Comparison of ENCODE assay signal across 8 cellular contexts in the genomic region with DNA sequence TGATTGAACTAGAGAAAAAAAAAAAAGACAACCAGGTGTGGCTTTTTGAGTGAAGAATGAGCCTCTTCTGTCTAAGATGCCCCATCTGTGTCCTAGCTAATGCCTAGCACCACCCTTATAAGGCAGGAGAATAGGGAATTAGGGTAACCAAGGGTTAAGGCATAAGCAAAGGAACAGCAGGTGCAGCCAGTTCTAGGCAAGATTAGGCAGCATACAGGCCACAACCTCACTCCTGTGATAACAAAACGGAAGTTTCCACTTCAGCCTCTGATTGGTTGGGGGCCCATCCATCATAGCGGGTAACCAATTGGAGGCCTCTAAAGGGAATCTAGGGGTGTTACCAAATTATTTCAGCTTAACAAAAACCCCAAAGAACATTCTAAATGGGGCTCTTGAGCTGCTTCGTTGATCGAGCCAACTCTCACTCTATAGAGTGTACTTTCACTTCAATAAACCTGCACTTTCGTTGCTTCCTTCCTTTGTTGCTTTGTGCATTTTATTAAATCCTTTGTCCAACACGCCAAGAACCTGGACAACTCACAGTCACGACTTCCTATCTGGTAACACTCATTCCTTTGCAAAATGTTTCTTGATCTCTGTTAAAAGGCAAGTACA.
DNase-seq lines count a peak whose midpoint lies in the region; ATAC-seq lines count a peak whose summit lies in the region.

No MANE protein-coding gene starts in this region.

- no peaks in the 10 kb centered on the region for H3K36me3 ChIP-seq in duodenal mucosa (ENCODE audit: control insufficient read depth in 1 of 2, insufficient read depth in 2 of 2, low read length in 2 of 2)

- no peak overlapping the region for H3K27ac ChIP-seq in duodenal mucosa (ENCODE audit: low read depth, low read length)

- DNase-seq in NCI-H1694 (lab: John Stamatoyannopoulos, UW) (peak; percentile 37), NCI-H1694 treated with DMSO at 0.1 percent for 48 hours (lab: John Stamatoyannopoulos, UW) (no peak), NCI-H2196 treated with DMSO at 0.1 percent for 48 hours (lab: John Stamatoyannopoulos, UW; ENCODE audit: unreplicated experiment) (peak; percentile 47)
- DNase-seq in activated CD4-positive, alpha-beta T cell treated with anti-CD3 and anti-CD28 coated beads, Interleukin-2, amount 50 U/mL, for 1 hour: peak; percentile 85
- DNase-seq in stimulated activated CD8-positive, alpha-beta memory T cell treated with anti-CD3 and anti-CD28 coated beads, Interleukin-7, amount 100 ng/mL, for 48 hours (ENCODE audit: extremely low read depth in 1 of 2, low read depth in 1 of 2): peak; percentile 70 to 84

- peak; percentile 85 for ATAC-seq in HG02884 (IDR thresholded peaks at IDR 0.05; ENCODE audit: unreplicated experiment)

- H3K9ac ChIP-seq in duodenal mucosa (ENCODE audit: low read depth in 1 of 2, low read length in 2 of 2): peak overlapping the region; percentile 33 to 34

- H3K9me3 ChIP-seq in duodenal mucosa (ENCODE audit: control insufficient read depth in 1 of 2, low read length in 2 of 2) (no peaks in the 10 kb centered on the region), mononuclear cell (ENCODE audit: low read depth, low read length) (no peaks in the 10 kb centered on the region)

- peak overlapping the region; percentile 18 to 52 for H3K4me3 ChIP-seq in duodenal mucosa (ENCODE audit: low read depth in 1 of 2, low read length in 2 of 2)
- peak overlapping the region; percentile 26 for H3K4me3 ChIP-seq in mononuclear cell (ENCODE audit: low read length)

- H3K27me3 ChIP-seq in duodenal mucosa (ENCODE audit: control insufficient read depth in 1 of 2, insufficient read depth in 2 of 2, low read length in 2 of 2) (no peaks in the 10 kb centered on the region), mononuclear cell (ENCODE audit: insufficient read depth, low read length) (no peaks in the 10 kb centered on the region)

- peaks cover 17 to 21% of the 10 kb centered on the region in 2 donors for H3K4me1 ChIP-seq in duodenal mucosa (ENCODE audit: control insufficient read depth in 1 of 2, insufficient read depth in 2 of 2, low read length in 2 of 2)
- H3K4me1 ChIP-seq in mononuclear cell (ENCODE audit: insufficient read depth, low read length): peaks cover 82% of the 10 kb centered on the region
